In the genomic region with DNA sequence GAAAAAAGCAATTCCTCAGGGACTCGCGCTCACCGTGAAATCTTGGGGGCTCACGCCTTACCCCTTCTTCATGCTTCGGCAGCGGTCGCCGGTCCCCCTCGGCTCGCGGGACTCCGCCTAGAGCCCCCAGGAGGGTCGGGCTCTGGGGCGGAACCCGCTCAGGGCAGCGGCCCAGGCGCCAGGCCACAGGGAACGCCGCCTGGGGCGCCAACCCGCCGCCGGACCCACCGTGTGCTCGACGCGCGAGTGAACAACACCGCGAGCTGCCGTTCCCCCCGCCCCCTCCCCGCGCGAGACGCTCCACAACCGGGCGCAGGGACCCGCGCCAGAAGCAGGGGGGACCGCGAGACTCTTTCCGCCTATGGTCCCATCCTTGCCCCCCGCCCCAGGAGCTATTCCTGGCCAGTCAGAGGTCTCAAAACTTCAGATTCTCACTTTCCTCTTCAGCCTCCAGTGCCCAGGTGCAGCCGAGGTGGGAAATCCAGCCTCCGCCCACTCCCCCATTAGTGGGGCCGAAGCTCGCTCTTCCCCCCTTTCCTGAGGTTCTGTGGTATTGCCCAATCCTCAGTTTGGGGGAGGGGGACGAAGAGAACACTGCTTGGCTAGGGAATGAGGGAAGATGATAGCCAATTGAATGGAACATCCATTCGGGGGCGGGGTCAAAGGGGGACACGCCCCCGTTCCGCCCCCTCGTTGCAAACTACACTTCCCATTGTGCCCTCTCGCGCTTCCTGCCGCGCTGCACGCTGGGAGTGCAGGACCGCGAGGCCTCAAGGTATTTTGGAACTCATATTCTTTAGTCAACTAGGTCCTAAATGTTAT, we compare ENCODE assay signal across 1 cellular context.
A peak's percentile ranks its signal among the peaks of the same experiment; 100 is the strongest.
TF ChIP-seq lines count a peak whose summit lies in the region.

Gene WASF1 (minus strand): TSS at position 265 of the 822 bp plus-strand sequence. CDS start 52,069 bp downstream, outside the sequence.

TF ChIP-seq in IMR-90, 13 proteins besides CTCF, POLR2A, EP300 and RAD21 (continued from another document):
- TF ChIP-seq, protein P1, sequence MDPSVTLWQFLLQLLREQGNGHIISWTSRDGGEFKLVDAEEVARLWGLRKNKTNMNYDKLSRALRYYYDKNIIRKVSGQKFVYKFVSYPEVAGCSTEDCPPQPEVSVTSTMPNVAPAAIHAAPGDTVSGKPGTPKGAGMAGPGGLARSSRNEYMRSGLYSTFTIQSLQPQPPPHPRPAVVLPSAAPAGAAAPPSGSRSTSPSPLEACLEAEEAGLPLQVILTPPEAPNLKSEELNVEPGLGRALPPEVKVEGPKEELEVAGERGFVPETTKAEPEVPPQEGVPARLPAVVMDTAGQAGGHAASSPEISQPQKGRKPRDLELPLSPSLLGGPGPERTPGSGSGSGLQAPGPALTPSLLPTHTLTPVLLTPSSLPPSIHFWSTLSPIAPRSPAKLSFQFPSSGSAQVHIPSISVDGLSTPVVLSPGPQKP (IDR thresholded peaks at IDR 0.05; ENCODE audit: borderline replicate concordance, low read depth, low read length): no peak
- TF ChIP-seq NFE2L2 (IDR thresholded peaks at IDR 0.05; ENCODE audit: low read depth, low read length): no peak
- no peak for TF ChIP-seq MAFK (IDR thresholded peaks at IDR 0.05; ENCODE audit: low read depth, low read length)
- TF ChIP-seq BHLHE40 (IDR thresholded peaks at IDR 0.05; ENCODE audit: low read depth, low read length): peak; percentile 83; the same call in 1 of the 2 replicates
- no peak for TF ChIP-seq SMC3 (IDR thresholded peaks at IDR 0.05; ENCODE audit: low read depth, low read length)
- TF ChIP-seq RCOR1 (IDR thresholded peaks at IDR 0.05; ENCODE audit: insufficient replicate concordance, low read length): no peak
- TF ChIP-seq, protein P2, sequence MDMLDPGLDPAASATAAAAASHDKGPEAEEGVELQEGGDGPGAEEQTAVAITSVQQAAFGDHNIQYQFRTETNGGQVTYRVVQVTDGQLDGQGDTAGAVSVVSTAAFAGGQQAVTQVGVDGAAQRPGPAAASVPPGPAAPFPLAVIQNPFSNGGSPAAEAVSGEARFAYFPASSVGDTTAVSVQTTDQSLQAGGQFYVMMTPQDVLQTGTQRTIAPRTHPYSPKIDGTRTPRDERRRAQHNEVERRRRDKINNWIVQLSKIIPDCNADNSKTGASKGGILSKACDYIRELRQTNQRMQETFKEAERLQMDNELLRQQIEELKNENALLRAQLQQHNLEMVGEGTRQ (IDR thresholded peaks at IDR 0.05; ENCODE audit: low read depth, low read length): peak; percentile 13; the same call in 1 of the 2 replicates
- TF ChIP-seq MXI1 (IDR thresholded peaks at IDR 0.05; ENCODE audit: borderline replicate concordance, low read depth, low read length): peak; percentile 29; the same call in 1 of the 2 replicates
